Comparison of ENCODE assay signal across 9 cellular contexts in the genomic region with DNA sequence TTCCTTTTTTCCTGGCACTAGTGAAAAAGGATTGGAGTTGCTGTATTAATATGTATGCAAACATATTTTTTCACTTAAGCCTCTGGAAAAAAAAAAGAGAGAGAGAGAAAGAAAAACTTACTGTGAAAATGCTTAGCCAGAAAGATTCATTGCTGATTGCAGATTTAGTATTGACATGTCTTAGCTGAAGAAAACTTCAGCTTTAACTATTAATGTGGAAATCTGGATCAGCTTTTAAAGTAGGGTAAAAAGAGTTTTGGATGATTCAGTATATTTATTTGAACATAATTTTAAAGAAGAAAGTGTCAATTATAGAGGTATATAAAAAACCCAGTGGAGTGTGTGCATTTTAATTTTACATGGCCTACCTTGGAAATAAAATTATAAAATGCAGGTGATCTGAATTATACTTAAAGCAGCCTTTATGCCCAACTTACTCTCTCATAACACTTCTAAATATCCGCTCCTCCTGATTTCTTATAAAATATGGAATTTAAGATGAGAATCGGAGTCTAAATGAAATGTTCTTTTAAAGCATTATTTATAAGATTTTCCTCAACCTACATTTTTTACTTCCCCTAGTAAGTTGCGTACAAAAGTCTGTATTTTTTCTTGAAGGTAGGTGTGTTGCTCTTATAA. TPM values are rescaled to one million over a fixed set of nuclear protein-coding genes. Genes with fewer than 3 reads are reported as not detected.
DNase-seq lines count a peak whose midpoint lies in the region; FAIRE-seq lines count a peak whose summit lies in the region.
"Had no signal": no experiment of that assay in that cellular context is flagged by ENCODE, and none has a peak within 500 bp of the region (broad histone marks: within the 10 kb centered on the region; RNA-seq: fewer than 3 reads in every experiment).

No MANE protein-coding gene starts in this region.

- peak overlapping the region; percentile 94 for H3K27ac ChIP-seq in subcutaneous abdominal adipose tissue (ENCODE audit: low read depth, low read length)

- H3K4me1 ChIP-seq in subcutaneous abdominal adipose tissue (ENCODE audit: control insufficient read depth in 5 of 5, insufficient read depth in 5 of 5, low read length in 5 of 5), result peaks cover 3 to 45% (median 35%) of the 10 kb centered on the region in 5 donors

- H3K27me3 Mint-ChIP-seq in activated CD4-positive, alpha-beta T cell treated with anti-CD3 and anti-CD28 coated beads, Interleukin-2, amount 10 ng/mL, durations not matched to agents 24 days and 14 days, result peaks cover 4% of the 10 kb centered on the region
- no peaks in the 10 kb centered on the region for H3K27me3 Mint-ChIP-seq in activated naive CD8-positive, alpha-beta T cell treated with anti-CD3 and anti-CD28 coated beads for 36 hours
- H3K27me3 Mint-ChIP-seq: B cell had no signal

- H3K9ac ChIP-seq in subcutaneous abdominal adipose tissue (ENCODE audit: low read length in 5 of 5), result peak overlapping the region in 4 of 5 donors; percentile 35 to 72 (median 59)

- H3K4me3 ChIP-seq in subcutaneous abdominal adipose tissue (ENCODE audit: low read depth in 1 of 5, low read length in 5 of 5), result peak overlapping the region; percentile 89 to 100 (median 96)

- no peak for DNase-seq in activated CD4-positive, alpha-beta T cell treated with anti-CD3 and anti-CD28 coated beads, Interleukin-2, amount 10 ng/mL, durations not matched to agents 24 days and 14 days
- DNase-seq in activated CD4-positive, alpha-beta T cell treated with anti-CD3 and anti-CD28 coated beads for 48 hours, result no peak
- no peak for DNase-seq in activated naive CD8-positive, alpha-beta T cell treated with anti-CD3 and anti-CD28 coated beads for 36 hours
- DNase-seq in ecto neural progenitor cell (ENCODE audit: low spot score) (no peak), activated gamma-delta T cell treated with Interleukin-2 at 50 U/mL for 16 hours (no peak), kidney glomerular epithelial cell (lab: John Stamatoyannopoulos, UW) (no peak)

- peaks cover 6 to 14% (median 11%) of the 10 kb centered on the region in 5 donors for H3K36me3 ChIP-seq in subcutaneous abdominal adipose tissue (ENCODE audit: control insufficient read depth in 5 of 5, insufficient read depth in 5 of 5, low read length in 5 of 5)

- no peaks in the 10 kb centered on the region for H3K27me3 ChIP-seq in subcutaneous abdominal adipose tissue (ENCODE audit: control insufficient read depth in 5 of 5, insufficient read depth in 4 of 5, low read length in 5 of 5)

- no peaks in the 10 kb centered on the region for H3K9me3 Mint-ChIP-seq in activated CD4-positive, alpha-beta T cell treated with anti-CD3 and anti-CD28 coated beads, Interleukin-2, amount 10 ng/mL, durations not matched to agents 24 days and 14 days
- no peaks in the 10 kb centered on the region for H3K9me3 Mint-ChIP-seq in activated naive CD8-positive, alpha-beta T cell treated with anti-CD3 and anti-CD28 coated beads for 36 hours

- H3K4me3 Mint-ChIP-seq in activated CD4-positive, alpha-beta T cell treated with anti-CD3 and anti-CD28 coated beads, Interleukin-2, amount 10 ng/mL, durations not matched to agents 24 days and 14 days, result peak overlapping the region; percentile 70
- H3K4me3 Mint-ChIP-seq in activated naive CD8-positive, alpha-beta T cell treated with anti-CD3 and anti-CD28 coated beads for 36 hours, result peak overlapping the region; percentile 68

- H3K4me1 Mint-ChIP-seq in activated CD4-positive, alpha-beta T cell treated with anti-CD3 and anti-CD28 coated beads, Interleukin-2, amount 10 ng/mL, durations not matched to agents 24 days and 14 days, result peaks cover 38% of the 10 kb centered on the region
- H3K4me1 Mint-ChIP-seq in activated naive CD8-positive, alpha-beta T cell treated with anti-CD3 and anti-CD28 coated beads for 36 hours, result peaks cover 47% of the 10 kb centered on the region

- H3K36me3 Mint-ChIP-seq in activated CD4-positive, alpha-beta T cell treated with anti-CD3 and anti-CD28 coated beads, Interleukin-2, amount 10 ng/mL, durations not matched to agents 24 days and 14 days (ENCODE audit: low read depth), result peaks cover 32% of the 10 kb centered on the region
- H3K36me3 Mint-ChIP-seq in activated naive CD8-positive, alpha-beta T cell treated with anti-CD3 and anti-CD28 coated beads for 36 hours, result peaks cover 11% of the 10 kb centered on the region

- peak; percentile 17 for FAIRE-seq in islet of Langerhans (lab: Jason Lieb, UNC)

- no peak overlapping the region for H3K27ac Mint-ChIP-seq in activated CD4-positive, alpha-beta T cell treated with anti-CD3 and anti-CD28 coated beads, Interleukin-2, amount 10 ng/mL, durations not matched to agents 24 days and 14 days
- H3K27ac Mint-ChIP-seq in activated naive CD8-positive, alpha-beta T cell treated with anti-CD3 and anti-CD28 coated beads for 36 hours, result peak overlapping the region; percentile 77

- intact Hi-C loops in activated CD4-positive, alpha-beta T cell treated with anti-CD3 and anti-CD28 coated beads, Interleukin-2, amount 10 ng/mL, durations not matched to agents 24 days and 14 days (cut with micrococcal nuclease), result loop anchor here (2.0 to 10.0 kb wide), 4 partner anchors 231 to 1550 kb away; no protein-coding TSS in a partner anchor

- H3K9me3 ChIP-seq in subcutaneous abdominal adipose tissue (ENCODE audit: control insufficient read depth in 5 of 5, low read length in 5 of 5), result no peaks in the 10 kb centered on the region

RNA-seq across cellular contexts. Expression of gene CITED2, which starts 3.6 kb away (rescaled TPM):
- 49.0 and 56.0 TPM in 2 replicates for total RNA-seq in activated CD4-positive, alpha-beta T cell treated with anti-CD3 and anti-CD28 coated beads, Interleukin-2, amount 10 ng/mL, durations not matched to agents 24 days and 14 days
- total RNA-seq in activated naive CD8-positive, alpha-beta T cell treated with anti-CD3 and anti-CD28 coated beads for 36 hours, result 10 to 100 TPM; 28.4 to 28.5 TPM
